ENCODE assay signal across 13 cellular contexts in the genomic region with DNA sequence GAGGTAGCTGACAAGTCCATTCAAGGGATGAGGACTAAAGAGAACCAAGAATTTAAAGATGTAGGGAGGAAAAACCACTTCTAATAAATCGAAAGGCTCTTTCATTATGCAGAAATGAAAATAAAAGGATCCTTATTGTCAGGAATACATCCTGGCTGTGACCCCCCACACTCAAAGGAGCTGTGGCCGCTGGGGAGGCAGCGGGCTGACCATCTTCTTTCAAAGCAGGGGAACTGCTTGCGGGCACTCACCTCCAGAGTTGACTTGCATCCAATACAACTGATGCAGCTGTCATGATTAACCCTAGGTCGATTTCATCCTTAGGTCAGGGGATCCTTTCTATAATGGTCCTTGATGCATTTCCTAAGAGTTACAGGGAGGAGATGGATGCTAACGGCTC.
"Had no signal": no experiment of that assay in that cellular context is flagged by ENCODE, and none has a peak within 500 bp of the region (broad histone marks: within the 10 kb centered on the region; RNA-seq: fewer than 3 reads in every experiment).

No MANE protein-coding gene starts in this region.

- H3K4me3 ChIP-seq: dorsolateral prefrontal cortex, esophagus muscularis mucosa, ovary, stomach, thyroid gland, uterus had no signal

- H3K27ac Mint-ChIP-seq: activated naive CD8-positive, alpha-beta T cell; brain had no signal

- H3K9me3 ChIP-seq: esophagus muscularis mucosa, thyroid gland, uterus had no signal

- ATAC-seq: left cardiac atrium had no signal

- H3K36me3 ChIP-seq: ovary, uterus had no signal

- DNase-seq: activated CD4-positive, alpha-beta T cell treated with anti-CD3 and anti-CD28 coated beads, Interleukin-2, amount 50 U/mL, for 48 hours; activated CD4-positive, CD25-positive, alpha-beta regulatory T cell treated with anti-CD3 and anti-CD28 coated beads, Interleukin-2, amount 50 U/mL, for 72 hours; amygdala; left cardiac atrium; ovary; stimulated activated CD4-positive, alpha-beta T cell treated with anti-CD3 and anti-CD28 coated beads, Interleukin-4, amount 100 ng/mL, for 4 hours; stomach; thyroid gland; uterus had no signal

- H3K4me3 Mint-ChIP-seq: activated naive CD8-positive, alpha-beta T cell; brain had no signal

- H3K4me1 ChIP-seq: esophagus muscularis mucosa, stomach, thyroid gland, uterus had no signal

- H3K27me3 ChIP-seq: dorsolateral prefrontal cortex, esophagus muscularis mucosa, ovary, stomach, thyroid gland, uterus had no signal

- H3K27me3 Mint-ChIP-seq: activated naive CD8-positive, alpha-beta T cell; brain had no signal

- H3K4me1 Mint-ChIP-seq: brain had no signal

- H3K27ac ChIP-seq: esophagus muscularis mucosa, ovary, stomach, thyroid gland, uterus had no signal
